Comparison of ENCODE assay signal across 23 cellular contexts in the genomic region with DNA sequence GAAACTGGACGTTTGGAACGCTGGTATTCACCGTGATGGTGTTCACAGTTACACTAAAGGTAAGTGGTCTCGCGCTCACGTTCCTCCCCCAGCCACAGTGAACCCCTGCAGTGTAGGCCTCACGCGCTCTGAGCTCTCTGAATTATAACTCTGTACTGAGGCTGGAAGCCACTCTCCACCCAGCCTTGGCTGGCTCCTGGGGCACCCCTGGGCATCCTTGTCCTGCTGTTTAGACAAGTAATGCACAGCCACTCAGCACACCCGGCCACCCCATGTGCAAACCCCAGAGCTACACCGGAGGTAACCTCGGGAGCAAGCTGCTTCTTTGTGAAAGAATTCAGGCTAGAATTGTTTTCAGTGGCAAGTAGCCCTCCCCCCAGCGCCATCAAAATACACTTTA.
"Had no signal": no experiment of that assay in that cellular context is flagged by ENCODE, and none has a peak within 500 bp of the region (broad histone marks: within the 10 kb centered on the region; RNA-seq: fewer than 3 reads in every experiment).

No MANE protein-coding gene starts in this region.

- DNase-seq: activated B cell treated with CpG ODN at 0.5 μM for 24 hours; activated CD4-positive, alpha-beta T cell treated with anti-CD3 and anti-CD28 coated beads for 48 hours; activated naive CD4-positive, alpha-beta T cell treated with Interleukin-2 at 50 U/mL for 16 hours; activated naive CD8-positive, alpha-beta T cell treated with anti-CD3 and anti-CD28 coated beads, Interleukin-2, amount 50 U/mL, for 24 hours; anterior cingulate cortex; caudate nucleus; erythroblast; foreskin melanocyte; glutamatergic neuron; hippocampal formation; islet precursor cell; stimulated activated CD4-positive, alpha-beta T cell treated with anti-CD3 and anti-CD28 coated beads, Interleukin-15, amount 100 ng/mL, for 24 hours; stimulated activated CD4-positive, alpha-beta T cell treated with anti-CD3 and anti-CD28 coated beads, Interleukin-2, amount 100 ng/mL, for 48 hours; transverse colon had no signal

- H3K27ac ChIP-seq: prostate gland, right atrium auricular region had no signal

- H3K4me1 ChIP-seq: prostate gland had no signal

- H3K4me3 ChIP-seq: prostate gland, right atrium auricular region, skin epidermis, transverse colon had no signal

- H3K9me3 ChIP-seq: prostate gland, right atrium auricular region, transverse colon had no signal

- H3K36me3 ChIP-seq: prostate gland, transverse colon had no signal

- H3K4me3 Mint-ChIP-seq: activated B cell treated with CpG ODN at 0.5 μM for 24 hours; activated naive CD8-positive, alpha-beta T cell treated with anti-CD3 and anti-CD28 coated beads, Interleukin-2, amount 50 U/mL, for 24 hours; activated T-helper 1 cell treated with anti-CD3 and anti-CD28 coated beads, Interleukin-12 subunit alpha, Interleukin-12 subunit beta, Interleukin-2, Interleukin-4 antibody, amounts not matched to agents 30 ng/mL and 10 ng/mL and 1 ng/mL, durations not matched to agents 14 hours and 24 hours and 36 hours; brain; mesothelial cell of epicardium; stimulated activated naive CD8-positive, alpha-beta T cell treated with anti-CD3 and anti-CD28 coated beads, Interleukin-15, Interleukin-2, amounts not matched to agents 100 ng/mL and 50 ng/mL, for 24 hours; T-helper 2 cell treated with Interferon-gamma antibody and Interleukin-4, amounts not matched to agents 5 μg/mL and 100 μg/mL, for 36 hours had no signal

- H3K9me3 Mint-ChIP-seq: activated B cell treated with CpG ODN at 0.5 μM for 24 hours; activated naive CD8-positive, alpha-beta T cell treated with anti-CD3 and anti-CD28 coated beads, Interleukin-2, amount 50 U/mL, for 24 hours; brain; mesothelial cell of epicardium; stimulated activated naive CD8-positive, alpha-beta T cell treated with anti-CD3 and anti-CD28 coated beads, Interleukin-15, Interleukin-2, amounts not matched to agents 100 ng/mL and 50 ng/mL, for 24 hours had no signal

- H3K27me3 ChIP-seq: right atrium auricular region, transverse colon had no signal

- ATAC-seq: activated naive CD8-positive, alpha-beta T cell treated with anti-CD3 and anti-CD28 coated beads, Interleukin-2, amount 50 U/mL, for 24 hours; left lobe of liver had no signal

- H3K4me1 Mint-ChIP-seq: brain had no signal

- H3K27ac Mint-ChIP-seq: activated naive CD8-positive, alpha-beta T cell treated with anti-CD3 and anti-CD28 coated beads, Interleukin-2, amount 50 U/mL, for 24 hours; activated T-helper 1 cell treated with anti-CD3 and anti-CD28 coated beads, Interleukin-12 subunit alpha, Interleukin-12 subunit beta, Interleukin-2, Interleukin-4 antibody, amounts not matched to agents 30 ng/mL and 10 ng/mL and 1 ng/mL, durations not matched to agents 14 hours and 24 hours and 36 hours; brain; mesothelial cell of epicardium; stimulated activated naive CD8-positive, alpha-beta T cell treated with anti-CD3 and anti-CD28 coated beads, Interleukin-15, Interleukin-2, amounts not matched to agents 100 ng/mL and 50 ng/mL, for 24 hours had no signal

- H3K27me3 Mint-ChIP-seq: activated B cell treated with CpG ODN at 0.5 μM for 24 hours; activated naive CD8-positive, alpha-beta T cell treated with anti-CD3 and anti-CD28 coated beads, Interleukin-2, amount 50 U/mL, for 24 hours; brain; stimulated activated naive CD8-positive, alpha-beta T cell treated with anti-CD3 and anti-CD28 coated beads, Interleukin-15, Interleukin-2, amounts not matched to agents 100 ng/mL and 50 ng/mL, for 24 hours had no signal
